Comparison of ENCODE assay signal across 8 cellular contexts in the genomic region with DNA sequence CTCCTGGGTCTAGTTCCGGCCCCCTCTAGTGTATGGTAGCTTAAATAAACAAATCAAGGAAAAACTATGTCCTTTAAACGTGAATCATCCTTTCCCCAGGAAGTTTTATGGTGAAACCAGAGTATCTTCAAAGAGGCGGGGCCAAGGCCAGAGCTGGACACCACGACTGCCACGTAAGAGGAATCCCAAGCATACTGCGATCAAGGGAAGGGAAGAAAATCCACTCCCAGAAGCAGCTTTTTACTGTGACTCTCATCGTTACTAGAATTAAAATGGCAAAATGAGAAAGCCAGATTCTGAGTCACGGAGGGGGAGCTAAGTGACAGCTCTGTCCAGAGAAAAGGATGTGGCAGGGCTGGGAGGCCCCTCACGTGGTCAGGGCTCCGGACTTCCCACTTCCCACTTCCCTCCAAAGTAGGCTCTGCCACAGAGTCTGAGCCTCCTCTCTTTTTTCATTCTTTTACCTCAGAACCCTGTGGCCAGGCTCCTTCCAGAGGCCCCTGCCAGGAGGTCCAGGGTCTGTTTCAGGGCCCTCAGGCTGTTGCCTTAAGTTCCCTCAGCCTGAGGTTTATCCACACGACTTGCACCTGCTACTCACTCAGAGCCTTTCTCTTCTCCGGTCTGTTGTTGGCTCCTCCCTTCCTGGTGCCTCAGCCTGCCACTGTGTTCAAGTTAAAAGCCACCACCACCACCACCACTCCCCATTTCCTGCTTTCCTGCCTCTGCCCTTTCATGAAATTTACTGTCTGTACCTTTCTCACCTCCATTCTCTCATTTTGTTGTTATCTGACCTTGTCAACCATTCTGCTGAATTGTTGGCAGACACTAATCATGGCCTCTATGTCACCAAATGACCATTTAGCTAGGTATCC. TPM values are rescaled to one million over a fixed set of nuclear protein-coding genes. Genes with fewer than 3 reads are reported as not detected.
A peak's percentile ranks its signal among the peaks of the same experiment; 100 is the strongest.
DNase-seq lines count a peak whose midpoint lies in the region; ATAC-seq and TF ChIP-seq lines count a peak whose summit lies in the region.

No MANE protein-coding gene starts in this region.

- CTCF ChIA-PET in mammary epithelial cell (lab: Charles Lee; ENCODE audit: low non-redundant PET): no interaction called here

- H3K9ac ChIP-seq in mammary epithelial cell (ENCODE audit: insufficient read depth, low read length): no peak overlapping the region

- no peaks in the 10 kb centered on the region for H3K27me3 Mint-ChIP-seq in T-helper 1 cell treated with Interleukin-12 subunit alpha and Interleukin-12 subunit beta and Interleukin-4 antibody, amounts not matched to agents 30 μg/mL and 1 μg/mL, for 36 hours (ENCODE audit: low read depth)

- ATAC-seq in GM21360 (IDR thresholded peaks at IDR 0.05; ENCODE audit: unreplicated experiment): peak; percentile 31
- ATAC-seq in left lung: peak; percentile 41
- peak; percentile 62 for ATAC-seq in stimulated activated naive CD8-positive, alpha-beta T cell treated with anti-CD3 and anti-CD28 coated beads, Interleukin-15, Interleukin-2, amounts not matched to agents 100 U/mL and 50 U/mL, for 24 hours

- dilution Hi-C loops in mammary epithelial cell (cut with HindIII; ENCODE audit: low sequenced_read_pairs): no loop called here

- H3K36me3 Mint-ChIP-seq in T-helper 1 cell treated with Interleukin-12 subunit alpha and Interleukin-12 subunit beta and Interleukin-4 antibody, amounts not matched to agents 30 μg/mL and 1 μg/mL, for 36 hours (ENCODE audit: low read depth): peaks cover 3% of the 10 kb centered on the region

- no peaks in the 10 kb centered on the region for H4K20me1 ChIP-seq in mammary epithelial cell (ENCODE audit: insufficient read depth, low read length)

- no peaks in the 10 kb centered on the region for H3K27me3 ChIP-seq in mammary epithelial cell (ENCODE audit: insufficient read depth, low read length)
- H3K27me3 ChIP-seq in left lung: no peaks in the 10 kb centered on the region

- H3K9me3 ChIP-seq in mammary epithelial cell (replicated peaks; ENCODE audit: insufficient read depth, low read length) (no peaks in the 10 kb centered on the region), left lung (no peaks in the 10 kb centered on the region)

- H3K36me3 ChIP-seq in mammary epithelial cell (ENCODE audit: insufficient read depth, low read length) (no peaks in the 10 kb centered on the region), left lung (no peaks in the 10 kb centered on the region)

- no peaks in the 10 kb centered on the region for H3K9me3 Mint-ChIP-seq in T-helper 1 cell treated with Interleukin-12 subunit alpha and Interleukin-12 subunit beta and Interleukin-4 antibody, amounts not matched to agents 30 μg/mL and 1 μg/mL, for 36 hours

- TF ChIP-seq CTCF in mammary epithelial cell (conservative IDR thresholded peaks at IDR 0.05 in 1 of 2, IDR thresholded peaks at IDR 0.05 in 1 of 2; ENCODE audit: extremely low read depth in 1 of 2, insufficient read depth in 1 of 2, low read depth in 1 of 2, low read length in 2 of 2) (no peak), left lung (IDR thresholded peaks at IDR 0.05) (no peak)

- peaks cover 15% of the 10 kb centered on the region for H3K4me1 ChIP-seq in mammary epithelial cell (ENCODE audit: insufficient read depth, low read length)
- peaks cover 17 to 86% of the 10 kb centered on the region in 2 donors for H3K4me1 ChIP-seq in left lung

- no peaks in the 10 kb centered on the region for H3K79me2 ChIP-seq in mammary epithelial cell (ENCODE audit: insufficient read depth, low read length)

- no TSS peak for BruUV-seq in mammary epithelial cell (replicated peaks; lab: Mats Ljungman, UMichigan)

- WGBS in mammary epithelial cell (ENCODE audit: low coverage, missing lambda C conversion rate): 70% methylated on average over 12 of the region's 12 CpGs

- DNase-seq in Caki2 (ENCODE audit: low read depth): peak; percentile 87
- DNase-seq in HK-2 (ENCODE audit: unreplicated experiment): peak; percentile 69
- no peak for DNase-seq in mammary epithelial cell
- peak; percentile 84 to 89 for DNase-seq in left lung
- peak; percentile 55 for DNase-seq in stimulated activated naive CD8-positive, alpha-beta T cell treated with anti-CD3 and anti-CD28 coated beads, Interleukin-15, Interleukin-2, amounts not matched to agents 100 U/mL and 50 U/mL, for 24 hours
- no peak for DNase-seq in NCI-H345 treated with DMSO at 0.1 percent for 48 hours (lab: John Stamatoyannopoulos, UW; ENCODE audit: unreplicated experiment)

- intact Hi-C loops in mammary epithelial cell (cut with micrococcal nuclease): no loop called here
- intact Hi-C loops in left lung (cut with DNase I): no loop called here

- peak overlapping the region; percentile 97 for H3K4me3 Mint-ChIP-seq in T-helper 1 cell treated with Interleukin-12 subunit alpha and Interleukin-12 subunit beta and Interleukin-4 antibody, amounts not matched to agents 30 μg/mL and 1 μg/mL, for 36 hours

- in situ Hi-C loops in Caki2 (cut with HindIII; ENCODE audit: low pct_unique_long_range_greater_than_20kb, low sequenced_read_pairs): no loop called here
- in situ Hi-C loops in mammary epithelial cell (cut with MboI; ENCODE audit: low sequenced_read_pairs in 2 of 2): no loop called here

- H3K4me3 ChIP-seq in mammary epithelial cell (replicated peaks in 1 of 3; ENCODE audit: insufficient read depth in 1 of 3, low read depth in 2 of 3, low read length in 3 of 3) (no peak overlapping the region), left lung (peak overlapping the region in 1 of 2 donors; percentile 83)

- H3K27ac ChIP-seq in mammary epithelial cell (ENCODE audit: insufficient read depth, low read depth, low read length) (no peak overlapping the region), left lung (peak overlapping the region; percentile 95 to 97)

- H2AFZ ChIP-seq in mammary epithelial cell (ENCODE audit: low read depth, low read length): peak overlapping the region; percentile 97

- peak overlapping the region; percentile 94 for H3K27ac Mint-ChIP-seq in T-helper 1 cell treated with Interleukin-12 subunit alpha and Interleukin-12 subunit beta and Interleukin-4 antibody, amounts not matched to agents 30 μg/mL and 1 μg/mL, for 36 hours

- H3K4me2 ChIP-seq in mammary epithelial cell (ENCODE audit: insufficient read depth, low read depth, low read length): no peak overlapping the region

- peaks cover 44% of the 10 kb centered on the region for H3K4me1 Mint-ChIP-seq in T-helper 1 cell treated with Interleukin-12 subunit alpha and Interleukin-12 subunit beta and Interleukin-4 antibody, amounts not matched to agents 30 μg/mL and 1 μg/mL, for 36 hours (ENCODE audit: low read depth)

RNA-seq across cellular contexts. Expression of a gene that starts 1.4 kb away (rescaled TPM):
- total RNA-seq in Caki2 (2014; rRNA removed; shearing (Covaris generic); ENCODE audit: low replicate concordance): 30.2 and 53.4 TPM in 2 replicates
- total RNA-seq in mammary epithelial cell (1 to 10 TPM; 3.5 to 8.3 TPM), left lung (10 to 100 TPM; 60.3 to 98.1 TPM)
- 8.4 TPM for polyA plus RNA-seq in mammary epithelial cell
- polyA minus RNA-seq in mammary epithelial cell: not detected

Comparison
In these comparisons a context has a peak if more than half of its experiments do, and no peak if none do; other contexts are left out.
1. DNase-seq: peak in Caki2 (single experiment), HK-2 (single experiment), left lung (2 of 2) and stimulated activated naive CD8-positive, alpha-beta T cell treated with anti-CD3 and anti-CD28 coated beads, Interleukin-15, Interleukin-2, amounts not matched to agents 100 U/mL and 50 U/mL, for 24 hours (single experiment); none in mammary epithelial cell (single experiment) and NCI-H345 treated with DMSO at 0.1 percent for 48 hours (single experiment).
2. Peak in every context shown above with its lines, with median percentiles within 50 percentile points of each other: ATAC-seq.